24 cellular contexts compared by ENCODE assay signal in the genomic region with DNA sequence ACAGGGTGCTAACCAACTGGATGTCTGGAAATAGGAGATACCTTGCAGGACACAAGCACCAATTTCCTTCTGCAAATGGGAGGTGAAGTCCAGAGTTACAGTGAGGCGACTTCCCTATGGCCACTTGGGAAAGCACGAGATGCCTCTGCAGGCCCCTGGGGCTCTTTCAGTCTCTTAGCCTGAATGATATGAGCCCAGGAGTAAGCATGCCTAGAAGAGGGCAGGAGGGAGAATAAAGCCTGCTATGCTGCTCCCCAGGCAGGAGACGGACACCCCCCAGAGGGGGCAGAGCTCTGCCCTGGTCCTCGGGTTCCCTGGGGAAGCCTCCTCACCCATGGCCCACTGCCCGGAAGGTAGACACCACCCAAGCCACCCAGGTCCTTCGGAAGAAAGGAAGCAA.
"Had no signal": no experiment of that assay in that cellular context is flagged by ENCODE, and none has a peak within 500 bp of the region (broad histone marks: within the 10 kb centered on the region; RNA-seq: fewer than 3 reads in every experiment).

No MANE protein-coding gene starts in this region.

- H3K27ac ChIP-seq: ascending aorta, cardiac muscle cell had no signal

- ATAC-seq: activated CD8-positive, alpha-beta T cell treated with anti-CD3 and anti-CD28 coated beads for 36 hours; activated T-cell treated with anti-CD3 and anti-CD28 coated beads, Interleukin-2, amount 50 U/mL, for 72 hours; activated T-helper 17 cell treated with anti-CD3 and anti-CD28 coated beads, Interleukin-2, amount 50 U/mL, for 72 hours; Panc1 had no signal

- H3K27ac Mint-ChIP-seq: activated CD4-positive, alpha-beta T cell treated with anti-CD3 and anti-CD28 coated beads, Interleukin-2, amount 10 ng/mL, durations not matched to agents 24 days and 14 days; activated CD8-positive, alpha-beta T cell treated with anti-CD3 and anti-CD28 coated beads for 36 hours; activated naive CD8-positive, alpha-beta T cell treated with anti-CD3 and anti-CD28 coated beads for 36 hours; activated T-cell treated with anti-CD3 and anti-CD28 coated beads, Interleukin-2, amount 50 U/mL, for 72 hours; activated T-helper 17 cell treated with anti-CD3 and anti-CD28 coated beads, Interleukin-2, amount 50 U/mL, for 72 hours; T-helper 2 cell treated with Interferon-gamma antibody and Interleukin-4, amounts not matched to agents 5 μg/mL and 100 μg/mL, for 36 hours had no signal

- H3K9me3 ChIP-seq: ascending aorta had no signal

- DNase-seq: activated CD4-positive, alpha-beta T cell treated with anti-CD3 and anti-CD28 coated beads, Interleukin-2, amount 10 ng/mL, durations not matched to agents 24 days and 14 days; activated CD4-positive, alpha-beta T cell treated with anti-CD3 and anti-CD28 coated beads, Interleukin-2, amount 50 U/mL, for 4 hours; activated CD8-positive, alpha-beta T cell treated with anti-CD3 and anti-CD28 coated beads for 36 hours; activated effector memory CD4-positive, alpha-beta T cell treated with anti-CD3 and anti-CD28 coated beads, Interleukin-2, amount 50 U/mL, for 16 hours; activated naive CD4-positive, alpha-beta T cell; activated naive CD4-positive, alpha-beta T cell treated with anti-CD3 and anti-CD28 coated beads, Interleukin-2, amount 50 U/mL, for 16 hours; activated naive CD8-positive, alpha-beta T cell treated with anti-CD3 and anti-CD28 coated beads for 36 hours; activated T-cell treated with anti-CD3 and anti-CD28 coated beads, Interleukin-2, amount 50 U/mL, for 1 hour; activated T-cell treated with anti-CD3 and anti-CD28 coated beads, Interleukin-2, amount 50 U/mL, for 72 hours; amniotic stem cell; MM.1S; MV-4-11; NCI-H1092; NCI-H1436 treated with DMSO at 0.1 percent for 48 hours; NCI-H1694 treated with DMSO at 0.1 percent for 48 hours; NCI-H2029; NCI-H345; NCI-H524 treated with DMSO at 0.1 percent for 48 hours; SHP77 treated with DMSO at 0.1 percent for 48 hours had no signal

- H3K27me3 ChIP-seq: ascending aorta, cardiac muscle cell had no signal

- H3K4me1 Mint-ChIP-seq: activated CD4-positive, alpha-beta T cell treated with anti-CD3 and anti-CD28 coated beads, Interleukin-2, amount 10 ng/mL, durations not matched to agents 24 days and 14 days; activated naive CD8-positive, alpha-beta T cell treated with anti-CD3 and anti-CD28 coated beads for 36 hours; activated T-helper 17 cell treated with anti-CD3 and anti-CD28 coated beads, Interleukin-2, amount 50 U/mL, for 72 hours had no signal

- H3K9me3 Mint-ChIP-seq: activated CD4-positive, alpha-beta T cell treated with anti-CD3 and anti-CD28 coated beads, Interleukin-2, amount 10 ng/mL, durations not matched to agents 24 days and 14 days; activated T-helper 17 cell treated with anti-CD3 and anti-CD28 coated beads, Interleukin-2, amount 50 U/mL, for 72 hours had no signal

- H3K27me3 Mint-ChIP-seq: activated T-helper 17 cell treated with anti-CD3 and anti-CD28 coated beads, Interleukin-2, amount 50 U/mL, for 72 hours had no signal

- H3K4me3 Mint-ChIP-seq: activated CD4-positive, alpha-beta T cell treated with anti-CD3 and anti-CD28 coated beads, Interleukin-2, amount 10 ng/mL, durations not matched to agents 24 days and 14 days; activated CD8-positive, alpha-beta T cell treated with anti-CD3 and anti-CD28 coated beads for 36 hours; activated naive CD8-positive, alpha-beta T cell treated with anti-CD3 and anti-CD28 coated beads for 36 hours; activated T-cell treated with anti-CD3 and anti-CD28 coated beads, Interleukin-2, amount 50 U/mL, for 72 hours; activated T-helper 17 cell treated with anti-CD3 and anti-CD28 coated beads, Interleukin-2, amount 50 U/mL, for 72 hours; T-helper 2 cell treated with Interferon-gamma antibody and Interleukin-4, amounts not matched to agents 5 μg/mL and 100 μg/mL, for 36 hours had no signal

- H3K36me3 ChIP-seq: cardiac muscle cell had no signal

- H3K4me3 ChIP-seq: ascending aorta, cardiac muscle cell had no signal
